13 cellular contexts compared by ENCODE assay signal in the genomic region with DNA sequence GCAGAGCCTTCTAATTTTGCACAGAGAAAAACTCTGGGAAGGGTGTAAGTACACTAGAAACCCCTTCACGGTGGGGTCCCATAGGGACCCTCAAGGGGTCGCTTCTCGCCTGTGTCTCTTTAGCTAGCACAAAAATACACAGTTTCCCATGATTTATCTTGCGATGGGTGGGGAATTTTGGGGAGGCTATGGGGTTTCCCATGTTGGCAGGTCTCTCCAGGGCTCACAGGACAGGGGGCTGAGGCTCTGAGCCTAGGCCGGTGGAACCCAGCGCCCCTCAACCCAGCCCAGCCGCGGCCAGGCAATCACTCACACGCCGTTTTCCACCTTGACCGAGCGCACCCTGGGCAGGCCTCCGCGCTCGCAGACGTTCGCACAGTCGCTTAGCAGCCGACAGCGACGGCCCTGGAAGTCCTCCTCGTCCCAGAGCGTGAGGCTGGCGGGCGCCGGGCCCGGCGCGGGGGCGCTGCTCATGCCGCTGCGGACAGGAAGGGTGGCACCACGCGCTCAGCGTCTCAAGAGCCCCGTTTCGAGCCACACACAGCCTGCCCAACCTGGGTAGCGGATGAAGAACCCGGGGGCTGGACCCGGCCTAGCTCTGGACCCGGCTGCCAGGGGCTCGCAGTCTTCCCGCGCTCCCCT. TPM values are rescaled to one million over a fixed set of nuclear protein-coding genes. Genes with fewer than 3 reads are reported as not detected.
DNase-seq lines count a peak whose midpoint lies in the region; ATAC-seq and TF ChIP-seq lines count a peak whose summit lies in the region.
"Had no signal": no experiment of that assay in that cellular context is flagged by ENCODE, and none has a peak within 500 bp of the region (broad histone marks: within the 10 kb centered on the region; RNA-seq: fewer than 3 reads in every experiment).

No MANE protein-coding gene starts in this region.

- no peak overlapping the region for H3K4me3 Mint-ChIP-seq in activated T-cell treated with anti-CD3 and anti-CD28 coated beads, Interleukin-2, amount 50 U/mL, for 4 hours
- no peak overlapping the region for H3K4me3 Mint-ChIP-seq in activated T-cell treated with anti-CD3 and anti-CD28 coated beads, Interleukin-2, amount 50 U/mL, for 24 hours
- no peak overlapping the region for H3K4me3 Mint-ChIP-seq in activated naive CD4-positive, alpha-beta T cell treated with anti-CD3 and anti-CD28 coated beads, Interleukin-2, amount 10 ng/mL, durations not matched to agents 7 days and 5 days

- no peaks in the 10 kb centered on the region for H3K9me3 Mint-ChIP-seq in activated T-cell treated with anti-CD3 and anti-CD28 coated beads, Interleukin-2, amount 50 U/mL, for 4 hours
- no peaks in the 10 kb centered on the region for H3K9me3 Mint-ChIP-seq in activated T-cell treated with anti-CD3 and anti-CD28 coated beads, Interleukin-2, amount 50 U/mL, for 24 hours
- no peaks in the 10 kb centered on the region for H3K9me3 Mint-ChIP-seq in activated naive CD4-positive, alpha-beta T cell treated with anti-CD3 and anti-CD28 coated beads, Interleukin-2, amount 10 ng/mL, durations not matched to agents 7 days and 5 days

- H3K27me3 ChIP-seq in suprapubic skin: peaks cover 97% of the 10 kb centered on the region
- H3K27me3 ChIP-seq: BE2C had no signal

- no peak for DNase-seq in activated T-cell treated with anti-CD3 and anti-CD28 coated beads, Interleukin-2, amount 50 U/mL, for 4 hours
- no peak for DNase-seq in activated T-cell treated with anti-CD3 and anti-CD28 coated beads, Interleukin-2, amount 50 U/mL, for 24 hours
- DNase-seq in RPMI7951 (ENCODE audit: low read depth) (peak; percentile 16), left kidney (ENCODE audit: low read depth, low spot score) (peak; percentile 45), suprapubic skin (ENCODE audit: low spot score in 2 of 2) (no peak), NCI-H2029 (lab: John Stamatoyannopoulos, UW) (no peak)
- no peak for DNase-seq in activated naive CD4-positive, alpha-beta T cell treated with anti-CD3 and anti-CD28 coated beads, Interleukin-2, amount 10 ng/mL, durations not matched to agents 7 days and 5 days
- DNase-seq: NCI-H1048; stimulated activated CD4-positive, alpha-beta T cell treated with anti-CD3 and anti-CD28 coated beads, Interleukin-4, amount 100 ng/mL, for 4 hours had no signal

- no peak overlapping the region for H3K27ac Mint-ChIP-seq in activated T-cell treated with anti-CD3 and anti-CD28 coated beads, Interleukin-2, amount 50 U/mL, for 24 hours
- no peak overlapping the region for H3K27ac Mint-ChIP-seq in activated naive CD4-positive, alpha-beta T cell treated with anti-CD3 and anti-CD28 coated beads, Interleukin-2, amount 10 ng/mL, durations not matched to agents 7 days and 5 days

- peaks cover 78% of the 10 kb centered on the region for H3K27me3 Mint-ChIP-seq in activated T-cell treated with anti-CD3 and anti-CD28 coated beads, Interleukin-2, amount 50 U/mL, for 4 hours (ENCODE audit: low read depth)
- H3K27me3 Mint-ChIP-seq in activated T-cell treated with anti-CD3 and anti-CD28 coated beads, Interleukin-2, amount 50 U/mL, for 24 hours: peaks cover 94% of the 10 kb centered on the region
- peaks cover 99% of the 10 kb centered on the region for H3K27me3 Mint-ChIP-seq in activated naive CD4-positive, alpha-beta T cell treated with anti-CD3 and anti-CD28 coated beads, Interleukin-2, amount 10 ng/mL, durations not matched to agents 7 days and 5 days

- no peaks in the 10 kb centered on the region for H3K9me3 ChIP-seq in suprapubic skin
- H3K9me3 ChIP-seq: BE2C had no signal

- no peak overlapping the region for H3K27ac ChIP-seq in suprapubic skin

- peak overlapping the region; percentile 45 for H3K4me3 ChIP-seq in suprapubic skin

- no peak for TF ChIP-seq EP300 in suprapubic skin (IDR thresholded peaks at IDR 0.05)

- CTCF ChIA-PET in activated naive CD4-positive, alpha-beta T cell treated with anti-CD3 and anti-CD28 coated beads, Interleukin-2, amount 10 ng/mL, durations not matched to agents 7 days and 5 days (lab: Charles Lee): interaction anchor here (1.0 to 4.7 kb wide), 4 partner anchors 11 to 164 kb away, joined by 3 to 28 read pairs (median 7); no protein-coding TSS in a partner anchor

- H3K4me1 ChIP-seq in suprapubic skin: peaks cover 27% of the 10 kb centered on the region

- no peak for TF ChIP-seq CTCF in suprapubic skin (IDR thresholded peaks at IDR 0.05)

- no peaks in the 10 kb centered on the region for H3K36me3 ChIP-seq in suprapubic skin
- H3K36me3 ChIP-seq: BE2C had no signal

- peaks cover 5% of the 10 kb centered on the region for H3K4me1 Mint-ChIP-seq in activated T-cell treated with anti-CD3 and anti-CD28 coated beads, Interleukin-2, amount 50 U/mL, for 4 hours (ENCODE audit: low read depth)
- H3K4me1 Mint-ChIP-seq in activated T-cell treated with anti-CD3 and anti-CD28 coated beads, Interleukin-2, amount 50 U/mL, for 24 hours (ENCODE audit: low read depth): peaks cover 11% of the 10 kb centered on the region
- peaks cover 10% of the 10 kb centered on the region for H3K4me1 Mint-ChIP-seq in activated naive CD4-positive, alpha-beta T cell treated with anti-CD3 and anti-CD28 coated beads, Interleukin-2, amount 10 ng/mL, durations not matched to agents 7 days and 5 days

- ATAC-seq in activated T-cell treated with anti-CD3 and anti-CD28 coated beads, Interleukin-2, amount 50 U/mL, for 4 hours: peak; percentile 3 to 13
- ATAC-seq in HG02763 (IDR thresholded peaks at IDR 0.05; ENCODE audit: unreplicated experiment): no peak

- 7% methylated on average over 4 of the region's 44 CpGs for WGBS in suprapubic skin

- TF ChIP-seq POLR2A in suprapubic skin (IDR thresholded peaks at IDR 0.05): no peak

- no peaks in the 10 kb centered on the region for H3K36me3 Mint-ChIP-seq in activated T-cell treated with anti-CD3 and anti-CD28 coated beads, Interleukin-2, amount 50 U/mL, for 4 hours (ENCODE audit: insufficient read depth)
- H3K36me3 Mint-ChIP-seq in activated T-cell treated with anti-CD3 and anti-CD28 coated beads, Interleukin-2, amount 50 U/mL, for 24 hours (ENCODE audit: low read depth): no peaks in the 10 kb centered on the region
- H3K36me3 Mint-ChIP-seq in activated naive CD4-positive, alpha-beta T cell treated with anti-CD3 and anti-CD28 coated beads, Interleukin-2, amount 10 ng/mL, durations not matched to agents 7 days and 5 days: no peaks in the 10 kb centered on the region

RNA-seq across cellular contexts. Expression of a gene that starts 0.4 kb away (rescaled TPM):
- total RNA-seq in activated T-cell treated with anti-CD3 and anti-CD28 coated beads, Interleukin-2, amount 50 U/mL, for 4 hours: not detected
- 0.20 TPM in 1 of 2 replicates, not detected in the other for total RNA-seq in RPMI7951 (2014; rRNA removed; shearing (Covaris generic))
- total RNA-seq in suprapubic skin: not detected
- total RNA-seq: frontal cortex, mucosa of gallbladder had no signal

RNA-seq across cellular contexts. Expression of a gene that starts 7.8 kb away (rescaled TPM):
- not detected for total RNA-seq in activated T-cell treated with anti-CD3 and anti-CD28 coated beads, Interleukin-2, amount 50 U/mL, for 4 hours
- total RNA-seq in RPMI7951 (2014; rRNA removed; shearing (Covaris generic)): not detected in 2 replicates
- not detected for total RNA-seq in suprapubic skin
- total RNA-seq: frontal cortex, mucosa of gallbladder had no signal

RNA-seq across cellular contexts. Expression of a gene that starts 33.4 kb away (rescaled TPM):
- not detected for total RNA-seq in activated T-cell treated with anti-CD3 and anti-CD28 coated beads, Interleukin-2, amount 50 U/mL, for 4 hours
- total RNA-seq in RPMI7951 (2014; rRNA removed; shearing (Covaris generic)): 0.12 and 0.20 TPM in 2 replicates
- not detected for total RNA-seq in suprapubic skin

RNA-seq across cellular contexts. Expression of a gene that starts 48.5 kb away (rescaled TPM):
- total RNA-seq in activated T-cell treated with anti-CD3 and anti-CD28 coated beads, Interleukin-2, amount 50 U/mL, for 4 hours: not detected
- 0.10 and 0.12 TPM in 2 replicates for total RNA-seq in RPMI7951 (2014; rRNA removed; shearing (Covaris generic))
- total RNA-seq in suprapubic skin: not detected

Comparison
In these comparisons a context has a peak if more than half of its experiments do, and no peak if none do; other contexts are left out.
1. DNase-seq: peak in RPMI7951 (single experiment) and left kidney (single experiment); none in activated T-cell treated with anti-CD3 and anti-CD28 coated beads, Interleukin-2, amount 50 U/mL, for 4 hours (single experiment), activated T-cell treated with anti-CD3 and anti-CD28 coated beads, Interleukin-2, amount 50 U/mL, for 24 hours (single experiment), suprapubic skin (0 of 2), activated naive CD4-positive, alpha-beta T cell treated with anti-CD3 and anti-CD28 coated beads, Interleukin-2, amount 10 ng/mL, durations not matched to agents 7 days and 5 days (single experiment) and NCI-H2029 (single experiment).